Comparison of ENCODE assay signal across 3 cellular contexts in genomic region chr10:45180507-45180906, GRCh38.
TF ChIP-seq lines count a peak whose summit lies in the region.

No MANE protein-coding gene starts in this region.

TF ChIP-seq in SK-N-SH, 30 proteins besides CTCF, POLR2A, EP300 and RAD21 (continued from another document):
- TF ChIP-seq SMC3 (IDR thresholded peaks at IDR 0.05; ENCODE audit: low read depth, low read length) = no peak
- TF ChIP-seq RCOR1 (IDR thresholded peaks at IDR 0.05; ENCODE audit: low read length) = no peak
- TF ChIP-seq ZBTB33 (IDR thresholded peaks at IDR 0.05; ENCODE audit: borderline replicate concordance, low read depth) = no peak
- no peak for TF ChIP-seq TEAD4 (IDR thresholded peaks at IDR 0.05; ENCODE audit: borderline replicate concordance, insufficient read depth)
- TF ChIP-seq JUND (IDR thresholded peaks at IDR 0.05) = no peak
- no peak for TF ChIP-seq GABPA (IDR thresholded peaks at IDR 0.05; ENCODE audit: low read depth)
- TF ChIP-seq RXRA (IDR thresholded peaks at IDR 0.05; ENCODE audit: borderline replicate concordance, low read depth) = no peak

TF ChIP-seq in SK-N-SH treated with all-trans-retinoic acid at 6 μM for 48 hours, 23 proteins besides CTCF, POLR2A, EP300 and RAD21 (continued from another document):
- TF ChIP-seq, protein P1, sequence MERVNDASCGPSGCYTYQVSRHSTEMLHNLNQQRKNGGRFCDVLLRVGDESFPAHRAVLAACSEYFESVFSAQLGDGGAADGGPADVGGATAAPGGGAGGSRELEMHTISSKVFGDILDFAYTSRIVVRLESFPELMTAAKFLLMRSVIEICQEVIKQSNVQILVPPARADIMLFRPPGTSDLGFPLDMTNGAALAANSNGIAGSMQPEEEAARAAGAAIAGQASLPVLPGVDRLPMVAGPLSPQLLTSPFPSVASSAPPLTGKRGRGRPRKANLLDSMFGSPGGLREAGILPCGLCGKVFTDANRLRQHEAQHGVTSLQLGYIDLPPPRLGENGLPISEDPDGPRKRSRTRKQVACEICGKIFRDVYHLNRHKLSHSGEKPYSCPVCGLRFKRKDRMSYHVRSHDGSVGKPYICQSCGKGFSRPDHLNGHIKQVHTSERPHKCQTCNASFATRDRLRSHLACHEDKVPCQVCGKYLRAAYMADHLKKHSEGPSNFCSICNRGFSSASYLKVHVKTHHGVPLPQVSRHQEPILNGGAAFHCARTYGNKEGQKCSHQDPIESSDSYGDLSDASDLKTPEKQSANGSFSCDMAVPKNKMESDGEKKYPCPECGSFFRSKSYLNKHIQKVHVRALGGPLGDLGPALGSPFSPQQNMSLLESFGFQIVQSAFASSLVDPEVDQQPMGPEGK (CRISPR knock-in tag; IDR thresholded peaks at IDR 0.05; ENCODE audit: borderline replicate concordance) = no peak
- TF ChIP-seq ESRRG (CRISPR knock-in tag; IDR thresholded peaks at IDR 0.05) = no peak
- TF ChIP-seq ZNF565 (CRISPR knock-in tag; conservative IDR thresholded peaks at IDR 0.05; ENCODE audit: low read depth) = no peak
- no peak for TF ChIP-seq CSRNP3 (CRISPR knock-in tag; IDR thresholded peaks at IDR 0.05)
- no peak for TF ChIP-seq ZC3H10 (CRISPR knock-in tag; IDR thresholded peaks at IDR 0.05)
- TF ChIP-seq CSDC2 (CRISPR knock-in tag; IDR thresholded peaks at IDR 0.05) = no peak
- no peak for TF ChIP-seq TCF4 (CRISPR knock-in tag; IDR thresholded peaks at IDR 0.05; ENCODE audit: borderline replicate concordance)
- no peak for TF ChIP-seq ZNF70 (CRISPR knock-in tag; IDR thresholded peaks at IDR 0.05)
- TF ChIP-seq SNAI2 (CRISPR knock-in tag; IDR thresholded peaks at IDR 0.05) = no peak
- TF ChIP-seq ARNTL (CRISPR knock-in tag; IDR thresholded peaks at IDR 0.05; ENCODE audit: borderline replicate concordance, low read depth) = no peak
- TF ChIP-seq RARB (CRISPR knock-in tag; IDR thresholded peaks at IDR 0.05) = no peak
- no peak for TF ChIP-seq CREB5 (CRISPR knock-in tag; IDR thresholded peaks at IDR 0.05; ENCODE audit: low read depth)
- TF ChIP-seq, protein P2, sequence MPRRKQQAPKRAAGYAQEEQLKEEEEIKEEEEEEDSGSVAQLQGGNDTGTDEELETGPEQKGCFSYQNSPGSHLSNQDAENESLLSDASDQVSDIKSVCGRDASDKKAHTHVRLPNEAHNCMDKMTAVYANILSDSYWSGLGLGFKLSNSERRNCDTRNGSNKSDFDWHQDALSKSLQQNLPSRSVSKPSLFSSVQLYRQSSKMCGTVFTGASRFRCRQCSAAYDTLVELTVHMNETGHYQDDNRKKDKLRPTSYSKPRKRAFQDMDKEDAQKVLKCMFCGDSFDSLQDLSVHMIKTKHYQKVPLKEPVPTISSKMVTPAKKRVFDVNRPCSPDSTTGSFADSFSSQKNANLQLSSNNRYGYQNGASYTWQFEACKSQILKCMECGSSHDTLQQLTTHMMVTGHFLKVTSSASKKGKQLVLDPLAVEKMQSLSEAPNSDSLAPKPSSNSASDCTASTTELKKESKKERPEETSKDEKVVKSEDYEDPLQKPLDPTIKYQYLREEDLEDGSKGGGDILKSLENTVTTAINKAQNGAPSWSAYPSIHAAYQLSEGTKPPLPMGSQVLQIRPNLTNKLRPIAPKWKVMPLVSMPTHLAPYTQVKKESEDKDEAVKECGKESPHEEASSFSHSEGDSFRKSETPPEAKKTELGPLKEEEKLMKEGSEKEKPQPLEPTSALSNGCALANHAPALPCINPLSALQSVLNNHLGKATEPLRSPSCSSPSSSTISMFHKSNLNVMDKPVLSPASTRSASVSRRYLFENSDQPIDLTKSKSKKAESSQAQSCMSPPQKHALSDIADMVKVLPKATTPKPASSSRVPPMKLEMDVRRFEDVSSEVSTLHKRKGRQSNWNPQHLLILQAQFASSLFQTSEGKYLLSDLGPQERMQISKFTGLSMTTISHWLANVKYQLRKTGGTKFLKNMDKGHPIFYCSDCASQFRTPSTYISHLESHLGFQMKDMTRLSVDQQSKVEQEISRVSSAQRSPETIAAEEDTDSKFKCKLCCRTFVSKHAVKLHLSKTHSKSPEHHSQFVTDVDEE (CRISPR knock-in tag; IDR thresholded peaks at IDR 0.05) = no peak
- no peak for TF ChIP-seq ZNF8 (CRISPR knock-in tag; IDR thresholded peaks at IDR 0.05)
- no peak for TF ChIP-seq GLIS3 (CRISPR knock-in tag; IDR thresholded peaks at IDR 0.05)
- TF ChIP-seq POU6F1 (CRISPR knock-in tag; IDR thresholded peaks at IDR 0.05; ENCODE audit: borderline replicate concordance, low read depth) = no peak

TF ChIP-seq in H1, 55 proteins besides CTCF, POLR2A, EP300 and RAD21 (continued from another document):
- no peak for TF ChIP-seq POU5F1 (IDR thresholded peaks at IDR 0.05; ENCODE audit: low read depth, low read length)
- TF ChIP-seq HDAC6 (IDR thresholded peaks at IDR 0.05; ENCODE audit: low read depth, low read length) = no peak
- TF ChIP-seq BCL11A (IDR thresholded peaks at IDR 0.05; ENCODE audit: low read depth in 2 of 2, low read length in 2 of 2) = no peak
- TF ChIP-seq NRF1 (IDR thresholded peaks at IDR 0.05; ENCODE audit: low read depth, low read length) = no peak
- TF ChIP-seq ZNF274 (IDR thresholded peaks at IDR 0.05; ENCODE audit: borderline replicate concordance, extremely low read depth, low read length) = no peak
- TF ChIP-seq SP4 (IDR thresholded peaks at IDR 0.05; ENCODE audit: low read length) = no peak
- TF ChIP-seq FOSL1 (IDR thresholded peaks at IDR 0.05; ENCODE audit: insufficient read depth, low read depth, low read length) = no peak
TF ChIP-seq in H1: peak in this region for 0.
